Comparison of ENCODE assay signal across 26 cellular contexts in genomic region chr4:158186815-158187214, GRCh38.
"Had no signal": no experiment of that assay in that cellular context is flagged by ENCODE, and none has a peak within 500 bp of the region (broad histone marks: within the 10 kb centered on the region; RNA-seq: fewer than 3 reads in every experiment).

No MANE protein-coding gene starts in this region.

- H3K4me1 Mint-ChIP-seq: immature natural killer cell; naive B cell; natural killer cell; stimulated activated effector memory CD8-positive, alpha-beta T cell treated with anti-CD3 and anti-CD28 coated beads, Interleukin-12 subunit alpha, Interleukin-12 subunit beta, amount 100 ng/mL, for 72 hours had no signal

- H3K27ac ChIP-seq: left lung, lower lobe of right lung, ovary, spleen, suprapubic skin, thoracic aorta, tibial artery, upper lobe of right lung had no signal

- H3K4me3 ChIP-seq: left lung, lower lobe of right lung, ovary, spleen, suprapubic skin, thoracic aorta, tibial artery, upper lobe of right lung had no signal

- H3K27me3 Mint-ChIP-seq: progenitor cell of endocrine pancreas; stimulated activated naive CD8-positive, alpha-beta T cell treated with anti-CD3 and anti-CD28 coated beads, Interleukin-15, Interleukin-2, amounts not matched to agents 100 ng/mL and 50 ng/mL, for 24 hours had no signal

- DNase-seq: hypothalamus; immature natural killer cell; kidney; left colon; left lung; lower lobe of right lung; mammary epithelial cell; mesenchymal stem cell; naive B cell; natural killer cell; nephron progenitor cell; ovary; right cardiac atrium; small intestine; spleen; stimulated activated CD4-positive, alpha-beta T cell treated with anti-CD3 and anti-CD28 coated beads, Interleukin-4, amount 100 ng/mL, for 24 hours; stimulated activated naive CD4-positive, alpha-beta T cell; tibial artery; trophoblast cell; upper lobe of right lung had no signal

- H3K36me3 Mint-ChIP-seq: immature natural killer cell; naive B cell; natural killer cell; stimulated activated effector memory CD8-positive, alpha-beta T cell treated with anti-CD3 and anti-CD28 coated beads, Interleukin-12 subunit alpha, Interleukin-12 subunit beta, amount 100 ng/mL, for 72 hours had no signal

- H3K4me1 ChIP-seq: left lung, lower lobe of right lung, spleen, suprapubic skin, upper lobe of right lung had no signal

- H3K9me3 ChIP-seq: left lung, lower lobe of right lung, ovary, spleen, suprapubic skin, thoracic aorta, tibial artery, upper lobe of right lung had no signal

- H3K9me3 Mint-ChIP-seq: natural killer cell; nephron progenitor cell; stimulated activated effector memory CD8-positive, alpha-beta T cell treated with anti-CD3 and anti-CD28 coated beads, Interleukin-12 subunit alpha, Interleukin-12 subunit beta, amount 100 ng/mL, for 72 hours; stimulated activated naive CD8-positive, alpha-beta T cell treated with anti-CD3 and anti-CD28 coated beads, Interleukin-15, Interleukin-2, amounts not matched to agents 100 ng/mL and 50 ng/mL, for 24 hours had no signal

- ATAC-seq: left colon; left lung; lower lobe of right lung; natural killer cell; right cardiac atrium; sciatic nerve; stimulated activated effector memory CD8-positive, alpha-beta T cell treated with anti-CD3 and anti-CD28 coated beads, Interleukin-12 subunit alpha, Interleukin-12 subunit beta, amount 100 ng/mL, for 72 hours; upper lobe of right lung had no signal

- H3K27me3 ChIP-seq: left lung, ovary, spleen, suprapubic skin, tibial artery, upper lobe of right lung had no signal

- H3K4me3 Mint-ChIP-seq: immature natural killer cell; naive B cell; natural killer cell; nephron progenitor cell; stimulated activated effector memory CD8-positive, alpha-beta T cell treated with anti-CD3 and anti-CD28 coated beads, Interleukin-12 subunit alpha, Interleukin-12 subunit beta, amount 100 ng/mL, for 72 hours; stimulated activated naive CD8-positive, alpha-beta T cell treated with anti-CD3 and anti-CD28 coated beads, Interleukin-15, Interleukin-2, amounts not matched to agents 100 ng/mL and 50 ng/mL, for 24 hours had no signal

- H3K36me3 ChIP-seq: left lung, lower lobe of right lung, ovary, spleen, suprapubic skin, tibial artery, upper lobe of right lung had no signal

- H3K27ac Mint-ChIP-seq: immature natural killer cell; naive B cell; natural killer cell; nephron progenitor cell; progenitor cell of endocrine pancreas; stimulated activated effector memory CD8-positive, alpha-beta T cell treated with anti-CD3 and anti-CD28 coated beads, Interleukin-12 subunit alpha, Interleukin-12 subunit beta, amount 100 ng/mL, for 72 hours; stimulated activated naive CD8-positive, alpha-beta T cell treated with anti-CD3 and anti-CD28 coated beads, Interleukin-15, Interleukin-2, amounts not matched to agents 100 ng/mL and 50 ng/mL, for 24 hours had no signal
